22 cellular contexts compared by ENCODE assay signal in the genomic region with DNA sequence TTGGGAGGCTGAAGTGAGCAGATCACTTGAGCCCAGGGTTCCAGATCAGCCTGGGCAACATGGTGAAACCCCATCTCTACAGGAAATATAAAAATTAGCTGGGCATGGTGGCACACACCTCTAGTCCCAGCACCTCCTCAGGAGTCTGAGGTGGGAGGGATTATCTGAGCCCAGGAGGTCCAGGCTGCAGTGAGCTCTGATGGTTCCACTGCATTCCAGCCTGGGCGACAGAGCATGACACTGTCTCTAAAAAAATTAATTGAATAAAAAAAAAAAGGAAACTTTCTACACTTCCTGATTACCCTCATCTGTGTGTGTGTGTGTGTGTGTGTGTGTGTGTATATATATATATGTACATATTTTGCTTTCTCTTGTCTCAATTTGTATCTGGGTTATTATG. TPM values are rescaled to one million over a fixed set of nuclear protein-coding genes. Genes with fewer than 3 reads are reported as not detected.
A peak's percentile ranks its signal among the peaks of the same experiment; 100 is the strongest.
DNase-seq lines count a peak whose midpoint lies in the region; ATAC-seq and TF ChIP-seq lines count a peak whose summit lies in the region.
"Had no signal": no experiment of that assay in that cellular context is flagged by ENCODE, and none has a peak within 500 bp of the region (broad histone marks: within the 10 kb centered on the region; RNA-seq: fewer than 3 reads in every experiment).

No MANE protein-coding gene starts in this region.

- TF ChIP-seq CTCF in CD14-positive monocyte (IDR thresholded peaks at IDR 0.05): no peak

- no peaks in the 10 kb centered on the region for H3K27me3 Mint-ChIP-seq in CD14-positive monocyte (ENCODE audit: low read depth in 3 of 3)
- no peaks in the 10 kb centered on the region for H3K27me3 Mint-ChIP-seq in activated CD4-positive, alpha-beta T cell treated with anti-CD3 and anti-CD28 coated beads for 36 hours
- H3K27me3 Mint-ChIP-seq: CD4-positive, alpha-beta memory T cell had no signal

- H2AFZ ChIP-seq in mesenchymal stem cell (ENCODE audit: low read depth, low read length): no peak overlapping the region
- H2AFZ ChIP-seq in trophoblast cell (ENCODE audit: insufficient read depth, low read length, poor library complexity): no peak overlapping the region
- H2AFZ ChIP-seq: GM23248 had no signal

- no peak overlapping the region for H3K23ac ChIP-seq in mesenchymal stem cell (ENCODE audit: low read length in 2 of 2)
- no peak overlapping the region for H3K23ac ChIP-seq in trophoblast cell (ENCODE audit: low read length)

- no peak overlapping the region for H2BK5ac ChIP-seq in mesenchymal stem cell (ENCODE audit: low read depth, low read length, poor library complexity, severe bottlenecking)
- no peak overlapping the region for H2BK5ac ChIP-seq in trophoblast cell (ENCODE audit: low read depth, low read length, poor library complexity)

- no peak for DNase-seq in CD14-positive monocyte (ENCODE audit: low spot score)
- DNase-seq in glomerular visceral epithelial cell (ENCODE audit: extremely low spot score): peak; percentile 62
- no peak for DNase-seq in mesenchymal stem cell
- no peak for DNase-seq in trophoblast cell
- no peak for DNase-seq in activated CD4-positive, alpha-beta T cell treated with anti-CD3 and anti-CD28 coated beads for 36 hours
- no peak for DNase-seq in NCI-H2227 treated with DMSO at 0.1 percent for 48 hours (lab: John Stamatoyannopoulos, UW)
- DNase-seq: ACHN; AML-193; BE2C; CD4-positive, alpha-beta memory T cell; COR-L47; DMS153; DND-41; GM23248; H7; HCEC 1CT had no signal

- H3K4me2 ChIP-seq in mesenchymal stem cell (ENCODE audit: low read length, poor library complexity, severe bottlenecking) (no peak overlapping the region), trophoblast cell (ENCODE audit: low read length) (no peak overlapping the region)
- H3K4me2 ChIP-seq: A549 had no signal

- peak overlapping the region in 4 of 7 donors; percentile 26 to 66 (median 48) for H3K27ac Mint-ChIP-seq in CD14-positive monocyte
- H3K27ac Mint-ChIP-seq in activated CD4-positive, alpha-beta T cell treated with anti-CD3 and anti-CD28 coated beads for 36 hours: no peak overlapping the region

- H4K91ac ChIP-seq in mesenchymal stem cell (ENCODE audit: low read length) (no peak overlapping the region), trophoblast cell (ENCODE audit: low read depth, low read length) (no peak overlapping the region)

- no peak overlapping the region for H2BK12ac ChIP-seq in mesenchymal stem cell (ENCODE audit: low read length in 2 of 2)
- H2BK12ac ChIP-seq in trophoblast cell (ENCODE audit: low read length): no peak overlapping the region

- WGBS in mesenchymal stem cell: no CpG with 5 or more reads among the region's 1 CpG
- no CpG with 5 or more reads among the region's 1 CpG for WGBS in trophoblast cell (ENCODE audit: extremely low coverage, insufficient coverage, insufficient read length)

- H3K27me3 ChIP-seq in mesenchymal stem cell (ENCODE audit: control insufficient read depth in 1 of 2, insufficient read depth in 1 of 2, low read length in 2 of 2) (no peaks in the 10 kb centered on the region), trophoblast cell (ENCODE audit: insufficient read depth, low read length) (no peaks in the 10 kb centered on the region)
- H3K27me3 ChIP-seq: BE2C; BLaER1 treated with 17β-estradiol and CSF1 and Interleukin-3, amounts not matched to agents 10 nM and 100 nM had no signal

- H3K79me1 ChIP-seq in mesenchymal stem cell (replicated peaks; ENCODE audit: low read length, poor library complexity, severe bottlenecking) (no peaks in the 10 kb centered on the region), trophoblast cell (ENCODE audit: low read length) (no peaks in the 10 kb centered on the region)

- no peak overlapping the region for H3K4me3 Mint-ChIP-seq in CD14-positive monocyte
- no peak overlapping the region for H3K4me3 Mint-ChIP-seq in activated CD4-positive, alpha-beta T cell treated with anti-CD3 and anti-CD28 coated beads for 36 hours
- H3K4me3 Mint-ChIP-seq: CD4-positive, alpha-beta memory T cell had no signal

- H3K79me2 ChIP-seq in trophoblast cell (ENCODE audit: control insufficient read depth, insufficient read depth, low read length, poor library complexity): no peaks in the 10 kb centered on the region

- H3K27ac ChIP-seq in mesenchymal stem cell (ENCODE audit: low read length, poor library complexity, severe bottlenecking) (no peak overlapping the region), trophoblast cell (ENCODE audit: low read depth, low read length) (no peak overlapping the region)
- H3K27ac ChIP-seq: 22Rv1; A549; BLaER1 treated with 17β-estradiol and CSF1 and Interleukin-3, amounts not matched to agents 10 nM and 100 nM; GM23248 had no signal

- H3K4me1 Mint-ChIP-seq in CD14-positive monocyte: peaks cover 17% of the 10 kb centered on the region
- no peaks in the 10 kb centered on the region for H3K4me1 Mint-ChIP-seq in activated CD4-positive, alpha-beta T cell treated with anti-CD3 and anti-CD28 coated beads for 36 hours
- H3K4me1 Mint-ChIP-seq: CD4-positive, alpha-beta memory T cell had no signal

- H2BK15ac ChIP-seq in mesenchymal stem cell (ENCODE audit: low read depth, poor library complexity, severe bottlenecking): no peak overlapping the region

- ATAC-seq in activated CD4-positive, alpha-beta T cell treated with anti-CD3 and anti-CD28 coated beads for 36 hours: no peak
- ATAC-seq in GM21528 (IDR thresholded peaks at IDR 0.05; ENCODE audit: low FRiP score, unreplicated experiment): no peak
- no peak for ATAC-seq in GM18907 (IDR thresholded peaks at IDR 0.05; ENCODE audit: unreplicated experiment)
- ATAC-seq: A549, GM12878 had no signal

- H4K8ac ChIP-seq in mesenchymal stem cell (ENCODE audit: low read length) (no peak overlapping the region), trophoblast cell (ENCODE audit: low read depth, low read length) (no peak overlapping the region)

- H3K18ac ChIP-seq in mesenchymal stem cell (ENCODE audit: low read depth in 1 of 2, low read length in 2 of 2) (no peak overlapping the region), trophoblast cell (ENCODE audit: low read length) (no peak overlapping the region)

- H3K4ac ChIP-seq in mesenchymal stem cell (ENCODE audit: low read depth in 1 of 2, low read length in 2 of 2): no peak overlapping the region
- H3K4ac ChIP-seq in trophoblast cell (ENCODE audit: low read depth, low read length): no peak overlapping the region

- H3K4me1 ChIP-seq in mesenchymal stem cell (ENCODE audit: control insufficient read depth, insufficient read depth, low read depth, low read length) (peaks cover 6% of the 10 kb centered on the region), trophoblast cell (ENCODE audit: control insufficient read depth in 1 of 2, insufficient read depth in 2 of 2, low read length in 2 of 2) (no peaks in the 10 kb centered on the region)
- H3K4me1 ChIP-seq: A549, BE2C had no signal

- H2AK5ac ChIP-seq in mesenchymal stem cell (ENCODE audit: low read length, severe bottlenecking): peak overlapping the region; percentile 61
- no peak overlapping the region for H2AK5ac ChIP-seq in trophoblast cell (ENCODE audit: low read length)

- H4K12ac ChIP-seq in trophoblast cell (ENCODE audit: low read depth, low read length): peak overlapping the region; percentile 18

- H3K4me3 ChIP-seq in mesenchymal stem cell (ENCODE audit: insufficient read depth in 1 of 2, low read depth in 1 of 2, low read length in 2 of 2) (no peak overlapping the region), trophoblast cell (ENCODE audit: low read depth, low read length) (no peak overlapping the region)
- H3K4me3 ChIP-seq: A549; BLaER1 treated with 17β-estradiol and CSF1 and Interleukin-3, amounts not matched to agents 10 nM and 100 nM; GM12878; GM23248 had no signal

- POLR2A ChIA-PET in activated CD4-positive, alpha-beta T cell treated with anti-CD3 and anti-CD28 coated beads for 36 hours (lab: Charles Lee): no interaction called here

- H3K9me3 Mint-ChIP-seq in CD14-positive monocyte: no peaks in the 10 kb centered on the region
- H3K9me3 Mint-ChIP-seq in activated CD4-positive, alpha-beta T cell treated with anti-CD3 and anti-CD28 coated beads for 36 hours (ENCODE audit: low read depth): no peaks in the 10 kb centered on the region
- H3K9me3 Mint-ChIP-seq: CD4-positive, alpha-beta memory T cell had no signal

- H3K36me3 ChIP-seq in mesenchymal stem cell (ENCODE audit: control insufficient read depth in 1 of 2, insufficient read depth in 2 of 2, low read depth in 1 of 2, low read length in 2 of 2) (no peaks in the 10 kb centered on the region), trophoblast cell (ENCODE audit: control insufficient read depth in 1 of 2, insufficient read depth in 2 of 2, low read length in 2 of 2) (no peaks in the 10 kb centered on the region)
- H3K36me3 ChIP-seq: BE2C had no signal

- H2BK120ac ChIP-seq in mesenchymal stem cell (ENCODE audit: low read depth, low read length) (no peak overlapping the region), trophoblast cell (ENCODE audit: insufficient read depth, low read length, poor library complexity) (no peak overlapping the region)

- no peak overlapping the region for H3K14ac ChIP-seq in mesenchymal stem cell (ENCODE audit: low read length in 2 of 2)
- no peak overlapping the region for H3K14ac ChIP-seq in trophoblast cell (ENCODE audit: low read length)

- H3K9me3 ChIP-seq in mesenchymal stem cell (ENCODE audit: control insufficient read depth, low read length): no peaks in the 10 kb centered on the region
- no peaks in the 10 kb centered on the region for H3K9me3 ChIP-seq in trophoblast cell (ENCODE audit: insufficient read depth, low read depth, low read length)
- H3K9me3 ChIP-seq: A549; BE2C; BLaER1 treated with 17β-estradiol and CSF1 and Interleukin-3, amounts not matched to agents 10 nM and 100 nM had no signal

- H3K9ac ChIP-seq in mesenchymal stem cell (ENCODE audit: low read length) (no peak overlapping the region), trophoblast cell (ENCODE audit: low read length) (no peak overlapping the region)
- H3K9ac ChIP-seq: BLaER1 treated with 17β-estradiol and CSF1 and Interleukin-3, amounts not matched to agents 10 nM and 100 nM; GM23248 had no signal

- intact Hi-C loops in CD14-positive monocyte (cut with micrococcal nuclease): no loop called here
- intact Hi-C loops in activated CD4-positive, alpha-beta T cell treated with anti-CD3 and anti-CD28 coated beads for 36 hours (cut with DNase I, micrococcal nuclease): no loop called here

- peaks cover 5 to 10% of the 10 kb centered on the region in 2 donors for H3K36me3 Mint-ChIP-seq in CD14-positive monocyte
- no peaks in the 10 kb centered on the region for H3K36me3 Mint-ChIP-seq in activated CD4-positive, alpha-beta T cell treated with anti-CD3 and anti-CD28 coated beads for 36 hours (ENCODE audit: low read depth)
- H3K36me3 Mint-ChIP-seq: CD4-positive, alpha-beta memory T cell had no signal

- CTCF ChIA-PET in activated CD4-positive, alpha-beta T cell treated with anti-CD3 and anti-CD28 coated beads for 36 hours (lab: Charles Lee): no interaction called here

RNA-seq across cellular contexts. Expression of gene DIPK2A, which starts 31.4 kb away (rescaled TPM):
- 10 to 100 TPM; 21.4 to 26.9 TPM for polyA plus RNA-seq in CD14-positive monocyte
- 9.7 TPM for polyA plus RNA-seq in mesenchymal stem cell (2013, experiment 1 of 2)
- polyA plus RNA-seq in mesenchymal stem cell (2013, experiment 2 of 2): 10.4 TPM
- polyA plus RNA-seq in trophoblast cell (2013): 11.2 and 11.6 TPM in 2 replicates
- total RNA-seq in activated CD4-positive, alpha-beta T cell treated with anti-CD3 and anti-CD28 coated beads for 36 hours: 10 to 100 TPM; 15.5 to 17.1 TPM
